19 cellular contexts compared by ENCODE assay signal in the genomic region with DNA sequence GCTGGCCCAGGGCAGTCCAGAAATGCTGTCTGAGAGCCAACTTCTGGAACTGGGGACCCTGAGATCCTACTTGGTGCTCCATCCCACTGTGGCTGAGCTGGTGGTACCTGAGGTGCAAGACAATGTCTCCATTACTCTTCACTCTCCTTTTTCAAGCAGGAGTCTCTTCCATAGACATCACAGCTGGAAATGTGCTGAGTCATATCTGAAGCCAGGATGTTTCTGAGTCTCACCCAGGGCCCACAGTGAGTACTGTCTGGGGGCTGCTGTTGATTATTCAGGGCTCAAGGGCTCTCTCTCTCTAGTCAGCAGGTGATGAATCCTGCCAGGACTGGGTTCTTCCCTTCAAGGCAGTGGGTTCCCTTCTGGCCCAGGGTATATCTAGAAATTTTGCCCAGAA.
DNase-seq lines count a peak whose midpoint lies in the region; ATAC-seq and TF ChIP-seq lines count a peak whose summit lies in the region.
"Had no signal": no experiment of that assay in that cellular context is flagged by ENCODE, and none has a peak within 500 bp of the region (broad histone marks: within the 10 kb centered on the region; RNA-seq: fewer than 3 reads in every experiment).

No MANE protein-coding gene starts in this region.

- no peaks in the 10 kb centered on the region for H3K27me3 ChIP-seq in GM23248 (replicated peaks; ENCODE audit: insufficient read depth)
- H3K27me3 ChIP-seq in adipocyte (replicated peaks; ENCODE audit: control insufficient read depth, insufficient read depth, low read length): no peaks in the 10 kb centered on the region
- H3K27me3 ChIP-seq in parathyroid adenoma (ENCODE audit: control insufficient read depth, insufficient read depth, low read length): no peaks in the 10 kb centered on the region
- no peaks in the 10 kb centered on the region for H3K27me3 ChIP-seq in adrenal gland
- H3K27me3 ChIP-seq: neural progenitor cell, tibial nerve had no signal

- no peaks in the 10 kb centered on the region for H3K36me3 ChIP-seq in GM23248 (ENCODE audit: low read depth)
- H3K36me3 ChIP-seq in adipocyte (ENCODE audit: control insufficient read depth, insufficient read depth, low read length, severe bottlenecking): no peaks in the 10 kb centered on the region
- no peaks in the 10 kb centered on the region for H3K36me3 ChIP-seq in parathyroid adenoma (ENCODE audit: control insufficient read depth, insufficient read depth, low read length)
- no peaks in the 10 kb centered on the region for H3K36me3 ChIP-seq in mucosa of descending colon (ENCODE audit: low read depth)
- H3K36me3 ChIP-seq in adrenal gland (replicated peaks in 1 of 2): no peaks in the 10 kb centered on the region
- H3K36me3 ChIP-seq: neural progenitor cell, tibial nerve, WERI-Rb-1 had no signal

- H3K4me3 ChIP-seq in GM23248 (no peak overlapping the region), adipocyte (ENCODE audit: low read length) (no peak overlapping the region), fibroblast of mammary gland (ENCODE audit: control insufficient read depth, low read depth, low read length) (no peak overlapping the region), parathyroid adenoma (ENCODE audit: low read depth, low read length) (no peak overlapping the region), mucosa of descending colon (no peak overlapping the region), adrenal gland (no peak overlapping the region)
- H3K4me3 ChIP-seq: neural progenitor cell, tibial nerve had no signal

- H3K9ac ChIP-seq in GM23248: no peak overlapping the region
- H3K9ac ChIP-seq in adipocyte (ENCODE audit: low read length): no peak overlapping the region
- no peak overlapping the region for H3K9ac ChIP-seq in parathyroid adenoma
- H3K9ac ChIP-seq: neural progenitor cell had no signal

- H3K27ac ChIP-seq in GM23248 (peak overlapping the region; percentile 21; the same call in 1 of the 2 replicates), parathyroid adenoma (no peak overlapping the region), adrenal gland (no peak overlapping the region)
- H3K27ac ChIP-seq: neural progenitor cell, tibial nerve, WERI-Rb-1 had no signal

- H3K9me3 ChIP-seq in GM23248 (ENCODE audit: low read depth) (no peaks in the 10 kb centered on the region), adipocyte (ENCODE audit: control insufficient read depth, low read length) (no peaks in the 10 kb centered on the region), parathyroid adenoma (ENCODE audit: control insufficient read depth, low read length) (no peaks in the 10 kb centered on the region), mucosa of descending colon (no peaks in the 10 kb centered on the region), adrenal gland (replicated peaks in 1 of 3) (no peaks in the 10 kb centered on the region)

- H3K9me2 ChIP-seq in GM23248 (ENCODE audit: insufficient read depth): no peaks in the 10 kb centered on the region

- no peaks in the 10 kb centered on the region for H3F3A ChIP-seq in GM23248 (ENCODE audit: insufficient read depth)

- intact Hi-C loops in mucosa of descending colon (cut with DNase I, micrococcal nuclease) (no loop called here), adrenal gland (cut with DNase I) (no loop called here)

- H3K79me2 ChIP-seq in GM23248 (ENCODE audit: insufficient read depth): no peaks in the 10 kb centered on the region
- H3K79me2 ChIP-seq in parathyroid adenoma: no peaks in the 10 kb centered on the region

- TF ChIP-seq POLR2A in adrenal gland (IDR thresholded peaks at IDR 0.05): no peak

- H3K4me2 ChIP-seq in GM23248 (ENCODE audit: unreplicated experiment): no peak overlapping the region
- no peak overlapping the region for H3K4me2 ChIP-seq in parathyroid adenoma (ENCODE audit: low read length)
- H3K4me2 ChIP-seq: neural progenitor cell had no signal

- H2AFZ ChIP-seq in GM23248 (peak overlapping the region; percentile 46), parathyroid adenoma (peak overlapping the region; percentile 5)
- H2AFZ ChIP-seq: neural progenitor cell had no signal

- in situ Hi-C loops in GM23248 (cut with MboI): no loop called here

- peak; percentile 61 for DNase-seq in GM23248
- DNase-seq in adipocyte (ENCODE audit: low read depth): peak; percentile 9
- DNase-seq in fibroblast of mammary gland (ENCODE audit: low read depth): peak; percentile 7
- DNase-seq in mucosa of descending colon: no peak
- DNase-seq in AG08396 (ENCODE audit: low spot score): no peak
- no peak for DNase-seq in C1 segment of cervical spinal cord (lab: John Stamatoyannopoulos, UW)
- no peak for DNase-seq in adrenal gland
- DNase-seq: activated CD4-positive, alpha-beta T cell treated with anti-CD3 and anti-CD28 coated beads, Interleukin-2, amount 10 ng/mL, durations not matched to agents 7 days and 5 days; AML-193; DMS79; islet precursor cell; NCI-H1436; NCI-H446 treated with DMSO at 0.1 percent for 48 hours; WERI-Rb-1 had no signal

- peaks cover 13% of the 10 kb centered on the region for H3K4me1 ChIP-seq in GM23248 (ENCODE audit: insufficient read depth)
- no peaks in the 10 kb centered on the region for H3K4me1 ChIP-seq in adipocyte (ENCODE audit: control insufficient read depth, insufficient read depth, low read length)
- peaks cover 3% of the 10 kb centered on the region for H3K4me1 ChIP-seq in parathyroid adenoma
- no peaks in the 10 kb centered on the region for H3K4me1 ChIP-seq in mucosa of descending colon (ENCODE audit: low read depth)
- H3K4me1 ChIP-seq in adrenal gland (replicated peaks in 1 of 2): no peaks in the 10 kb centered on the region
- H3K4me1 ChIP-seq: neural progenitor cell, tibial nerve had no signal

- ATAC-seq in mucosa of descending colon: no peak
- ATAC-seq: activated T-helper 17 cell treated with anti-CD3 and anti-CD28 coated beads, Interleukin-2, amount 50 U/mL, for 72 hours; Right ventricle myocardium inferior had no signal

- no peaks in the 10 kb centered on the region for H4K20me1 ChIP-seq in GM23248 (ENCODE audit: insufficient read depth)

- TF ChIP-seq CTCF in fibroblast of mammary gland (conservative IDR thresholded peaks at IDR 0.05; ENCODE audit: control insufficient read depth, insufficient read depth, low read depth, low read length) (no peak), parathyroid adenoma (IDR thresholded peaks at IDR 0.05) (no peak), mucosa of descending colon (IDR thresholded peaks at IDR 0.05) (no peak), adrenal gland (IDR thresholded peaks at IDR 0.05) (no peak)

Comparison
In these comparisons a context has a peak if more than half of its experiments do, and no peak if none do; other contexts are left out.
1. DNase-seq: peak in GM23248 (single experiment), adipocyte (single experiment) and fibroblast of mammary gland (single experiment); none in mucosa of descending colon (0 of 3), AG08396 (single experiment), C1 segment of cervical spinal cord (0 of 14) and adrenal gland (0 of 7).